In genomic region chr22:35987487-35987886, GRCh38 we compare ENCODE assay signal across 1 cellular context.
TF ChIP-seq lines count a peak whose summit lies in the region.

No MANE protein-coding gene starts in this region.

TF ChIP-seq in IMR-90, 13 proteins besides CTCF, POLR2A, EP300 and RAD21:
- TF ChIP-seq, protein P1, sequence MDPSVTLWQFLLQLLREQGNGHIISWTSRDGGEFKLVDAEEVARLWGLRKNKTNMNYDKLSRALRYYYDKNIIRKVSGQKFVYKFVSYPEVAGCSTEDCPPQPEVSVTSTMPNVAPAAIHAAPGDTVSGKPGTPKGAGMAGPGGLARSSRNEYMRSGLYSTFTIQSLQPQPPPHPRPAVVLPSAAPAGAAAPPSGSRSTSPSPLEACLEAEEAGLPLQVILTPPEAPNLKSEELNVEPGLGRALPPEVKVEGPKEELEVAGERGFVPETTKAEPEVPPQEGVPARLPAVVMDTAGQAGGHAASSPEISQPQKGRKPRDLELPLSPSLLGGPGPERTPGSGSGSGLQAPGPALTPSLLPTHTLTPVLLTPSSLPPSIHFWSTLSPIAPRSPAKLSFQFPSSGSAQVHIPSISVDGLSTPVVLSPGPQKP (IDR thresholded peaks at IDR 0.05; ENCODE audit: borderline replicate concordance, low read depth, low read length): no peak
- TF ChIP-seq RCOR1 (IDR thresholded peaks at IDR 0.05; ENCODE audit: insufficient replicate concordance, low read length) (no peak), FOS (IDR thresholded peaks at IDR 0.05; ENCODE audit: low read depth, low read length) (no peak), MAZ (IDR thresholded peaks at IDR 0.05; ENCODE audit: borderline replicate concordance, low read depth, low read length) (no peak), RFX5 (IDR thresholded peaks at IDR 0.05; ENCODE audit: low read depth, low read length) (no peak), CHD1 (IDR thresholded peaks at IDR 0.05; ENCODE audit: low read depth, low read length) (no peak), BHLHE40 (IDR thresholded peaks at IDR 0.05; ENCODE audit: low read depth, low read length) (no peak), SMC3 (IDR thresholded peaks at IDR 0.05; ENCODE audit: low read depth, low read length) (no peak), NFE2L2 (IDR thresholded peaks at IDR 0.05; ENCODE audit: low read depth, low read length) (no peak), MXI1 (IDR thresholded peaks at IDR 0.05; ENCODE audit: borderline replicate concordance, low read depth, low read length) (no peak)
- TF ChIP-seq, protein P2, sequence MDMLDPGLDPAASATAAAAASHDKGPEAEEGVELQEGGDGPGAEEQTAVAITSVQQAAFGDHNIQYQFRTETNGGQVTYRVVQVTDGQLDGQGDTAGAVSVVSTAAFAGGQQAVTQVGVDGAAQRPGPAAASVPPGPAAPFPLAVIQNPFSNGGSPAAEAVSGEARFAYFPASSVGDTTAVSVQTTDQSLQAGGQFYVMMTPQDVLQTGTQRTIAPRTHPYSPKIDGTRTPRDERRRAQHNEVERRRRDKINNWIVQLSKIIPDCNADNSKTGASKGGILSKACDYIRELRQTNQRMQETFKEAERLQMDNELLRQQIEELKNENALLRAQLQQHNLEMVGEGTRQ (IDR thresholded peaks at IDR 0.05; ENCODE audit: low read depth, low read length): no peak
